Comparison of ENCODE assay signal across 21 cellular contexts in the genomic region with DNA sequence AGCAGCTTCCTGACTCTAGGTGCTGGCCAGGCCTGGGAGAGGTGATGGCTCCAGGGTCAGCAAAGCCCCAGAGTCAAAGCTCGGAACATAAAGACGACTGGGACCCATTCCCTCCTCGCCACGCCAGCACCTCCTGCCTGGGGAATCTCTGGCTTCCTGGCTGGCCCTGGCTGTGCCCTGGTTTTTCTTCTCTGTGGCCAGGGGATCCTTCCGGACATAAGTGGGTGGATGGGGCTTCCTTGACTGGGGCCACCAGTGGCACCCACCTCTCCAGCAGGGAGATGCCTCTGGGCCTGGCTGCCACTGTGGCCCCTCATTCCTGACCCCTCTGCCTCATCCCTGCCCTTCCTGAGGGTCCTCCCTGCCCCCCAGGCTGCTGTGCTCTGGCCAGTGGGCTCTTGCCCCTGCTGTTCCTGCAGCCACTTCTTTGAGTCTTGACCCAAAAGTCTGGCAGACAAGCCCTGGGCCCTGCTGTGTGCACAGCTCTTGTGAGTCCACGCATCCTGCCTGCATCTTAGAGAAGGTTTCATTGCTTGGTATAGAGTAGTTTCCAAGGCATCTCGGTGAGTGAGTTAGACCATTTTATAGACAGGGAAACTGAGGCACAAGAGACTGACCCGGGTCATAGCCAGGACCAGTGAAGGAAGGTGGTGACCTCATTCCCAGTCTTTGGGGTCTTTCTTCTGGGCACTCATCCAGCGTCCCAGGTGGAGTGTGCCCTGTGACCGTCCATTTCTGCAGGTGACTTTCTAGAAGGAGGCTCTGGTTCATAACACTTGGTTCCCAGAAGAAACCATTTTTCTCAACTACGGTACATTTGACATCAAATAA. TPM values are rescaled to one million over a fixed set of nuclear protein-coding genes. Genes with fewer than 3 reads are reported as not detected.
A peak's percentile ranks its signal among the peaks of the same experiment; 100 is the strongest.
DNase-seq lines count a peak whose midpoint lies in the region; ATAC-seq and TF ChIP-seq lines count a peak whose summit lies in the region.
"Had no signal": no experiment of that assay in that cellular context is flagged by ENCODE, and none has a peak within 500 bp of the region (broad histone marks: within the 10 kb centered on the region; RNA-seq: fewer than 3 reads in every experiment).

No MANE protein-coding gene starts in this region.

- H3K27ac Mint-ChIP-seq in activated naive CD4-positive, alpha-beta T cell treated with anti-CD3 and anti-CD28 coated beads, Interleukin-2, amount 10 ng/mL, durations not matched to agents 7 days and 5 days, result no peak overlapping the region
- H3K27ac Mint-ChIP-seq in activated naive CD4-positive, alpha-beta T cell treated with anti-CD3 and anti-CD28 coated beads for 36 hours, result no peak overlapping the region
- H3K27ac Mint-ChIP-seq in brain, result peak overlapping the region; percentile 26 to 94 (median 67)
- H3K27ac Mint-ChIP-seq in naive thymus-derived CD4-positive, alpha-beta T cell, result peak overlapping the region in 5 of 9 donors; percentile 15 to 55 (median 31)
- H3K27ac Mint-ChIP-seq: T-helper 17 cell, WTC11 had no signal

- no peak overlapping the region for H2BK12ac ChIP-seq in neuronal stem cell (ENCODE audit: low read length)

- H2BK15ac ChIP-seq in neuronal stem cell (ENCODE audit: low read length), result no peak overlapping the region

- no peak overlapping the region for H2BK120ac ChIP-seq in neuronal stem cell (ENCODE audit: low read depth, low read length)

- H3K4me3 Mint-ChIP-seq in activated naive CD4-positive, alpha-beta T cell treated with anti-CD3 and anti-CD28 coated beads, Interleukin-2, amount 10 ng/mL, durations not matched to agents 7 days and 5 days, result no peak overlapping the region
- H3K4me3 Mint-ChIP-seq in activated naive CD4-positive, alpha-beta T cell treated with anti-CD3 and anti-CD28 coated beads for 36 hours, result no peak overlapping the region
- H3K4me3 Mint-ChIP-seq in brain, result peak overlapping the region in 2 of 5 experiments; percentile 32 to 38
- H3K4me3 Mint-ChIP-seq in naive thymus-derived CD4-positive, alpha-beta T cell, result no peak overlapping the region
- H3K4me3 Mint-ChIP-seq: CD14-positive monocyte, T-helper 17 cell, WTC11 had no signal

- no peak overlapping the region for H4K91ac ChIP-seq in neuronal stem cell (ENCODE audit: low read depth, low read length, poor library complexity)

- no peaks in the 10 kb centered on the region for H3K36me3 Mint-ChIP-seq in activated naive CD4-positive, alpha-beta T cell treated with anti-CD3 and anti-CD28 coated beads, Interleukin-2, amount 10 ng/mL, durations not matched to agents 7 days and 5 days
- no peaks in the 10 kb centered on the region for H3K36me3 Mint-ChIP-seq in activated naive CD4-positive, alpha-beta T cell treated with anti-CD3 and anti-CD28 coated beads for 36 hours (ENCODE audit: low read depth)
- H3K36me3 Mint-ChIP-seq in brain, result no peaks in the 10 kb centered on the region
- H3K36me3 Mint-ChIP-seq in naive thymus-derived CD4-positive, alpha-beta T cell, result peaks cover 0 to 2% (median 0%) of the 10 kb centered on the region in 5 donors
- H3K36me3 Mint-ChIP-seq: CD14-positive monocyte, WTC11 had no signal

- no peak overlapping the region for H2AFZ ChIP-seq in neuronal stem cell (ENCODE audit: low read length)
- H2AFZ ChIP-seq: parathyroid adenoma had no signal

- H3K14ac ChIP-seq in neuronal stem cell (ENCODE audit: low read length), result no peak overlapping the region

- H3K4me1 ChIP-seq in naive thymus-derived CD4-positive, alpha-beta T cell (ENCODE audit: control insufficient read depth in 2 of 2, insufficient read depth in 2 of 2, low read length in 2 of 2), result peaks cover 0 to 11% of the 10 kb centered on the region in 2 donors
- peaks cover 0 to 3% of the 10 kb centered on the region in 2 donors for H3K4me1 ChIP-seq in neuronal stem cell (ENCODE audit: control insufficient read depth in 2 of 2, insufficient read depth in 1 of 2, low read depth in 1 of 2, low read length in 2 of 2)
- H3K4me1 ChIP-seq: colonic mucosa, parathyroid adenoma had no signal

- no peak overlapping the region for H3K18ac ChIP-seq in neuronal stem cell (ENCODE audit: low read length)

- no peak overlapping the region for H3K4me2 ChIP-seq in neuronal stem cell (ENCODE audit: insufficient read depth, low read length, poor library complexity, severe bottlenecking)

- H3K27me3 ChIP-seq in naive thymus-derived CD4-positive, alpha-beta T cell (ENCODE audit: control insufficient read depth in 2 of 2, insufficient read depth in 2 of 2, low read length in 2 of 2), result no peaks in the 10 kb centered on the region
- H3K27me3 ChIP-seq in neuronal stem cell (ENCODE audit: control insufficient read depth in 3 of 3, insufficient read depth in 3 of 3, low read depth in 1 of 3, low read length in 3 of 3), result peaks cover 0 to 17% (median 0%) of the 10 kb centered on the region in 3 experiments
- H3K27me3 ChIP-seq: colonic mucosa had no signal

- H3K27ac ChIP-seq in naive thymus-derived CD4-positive, alpha-beta T cell (ENCODE audit: low read depth, low read length), result no peak overlapping the region
- H3K27ac ChIP-seq in neuronal stem cell (replicated peaks; ENCODE audit: low read length), result no peak overlapping the region
- H3K27ac ChIP-seq: colonic mucosa, parathyroid adenoma, SJSA1 had no signal

- no peak for TF ChIP-seq CTCF in brain (conservative IDR thresholded peaks at IDR 0.05)

- no peak overlapping the region for H4K8ac ChIP-seq in neuronal stem cell (ENCODE audit: low read depth, low read length)

- no CpG with 5 or more reads among the region's 11 CpGs for WGBS in neuronal stem cell (ENCODE audit: extremely low coverage in 2 of 2, insufficient read length in 2 of 2, insufficient replicate concordance in 1 of 2), 2 donors

- intact Hi-C loops in activated naive CD4-positive, alpha-beta T cell treated with anti-CD3 and anti-CD28 coated beads for 36 hours (cut with micrococcal nuclease), result no loop called here
- intact Hi-C loops in naive thymus-derived CD4-positive, alpha-beta T cell (cut with micrococcal nuclease), result no loop called here

- no peak overlapping the region for H2BK5ac ChIP-seq in neuronal stem cell (ENCODE audit: low read length)

- H3K9me3 Mint-ChIP-seq in activated naive CD4-positive, alpha-beta T cell treated with anti-CD3 and anti-CD28 coated beads, Interleukin-2, amount 10 ng/mL, durations not matched to agents 7 days and 5 days, result peaks cover 4% of the 10 kb centered on the region
- no peaks in the 10 kb centered on the region for H3K9me3 Mint-ChIP-seq in activated naive CD4-positive, alpha-beta T cell treated with anti-CD3 and anti-CD28 coated beads for 36 hours
- peaks cover 0 to 10% (median 0%) of the 10 kb centered on the region in 5 experiments for H3K9me3 Mint-ChIP-seq in brain
- peaks cover 0 to 3% (median 0%) of the 10 kb centered on the region in 11 donors for H3K9me3 Mint-ChIP-seq in naive thymus-derived CD4-positive, alpha-beta T cell

- H2AK5ac ChIP-seq in neuronal stem cell (ENCODE audit: low read depth, low read length), result no peak overlapping the region

- POLR2A ChIA-PET in naive thymus-derived CD4-positive, alpha-beta T cell (lab: Charles Lee), result interaction anchor here (0.8 kb wide), 1 partner anchor 40 kb away, joined by 3 read pairs; no protein-coding TSS in a partner anchor

- H3K36me3 ChIP-seq in naive thymus-derived CD4-positive, alpha-beta T cell (ENCODE audit: control insufficient read depth in 2 of 3, insufficient read depth in 3 of 3, low read length in 3 of 3), result no peaks in the 10 kb centered on the region
- H3K36me3 ChIP-seq in neuronal stem cell (replicated peaks in 1 of 2; ENCODE audit: control insufficient read depth in 2 of 2, insufficient read depth in 2 of 2, low read length in 2 of 2), result peaks cover 0 to 2% of the 10 kb centered on the region in 2 donors
- H3K36me3 ChIP-seq: colonic mucosa, SJSA1 had no signal

- peak; percentile 18 for DNase-seq in activated naive CD4-positive, alpha-beta T cell treated with anti-CD3 and anti-CD28 coated beads, Interleukin-2, amount 10 ng/mL, durations not matched to agents 7 days and 5 days
- DNase-seq in activated naive CD4-positive, alpha-beta T cell treated with anti-CD3 and anti-CD28 coated beads for 36 hours, result no peak
- peak in 1 of 9 donors; percentile 16 for DNase-seq in naive thymus-derived CD4-positive, alpha-beta T cell
- peak; percentile 32 for DNase-seq in ureter (ENCODE audit: low spot score)
- DNase-seq in GM03348 (ENCODE audit: low spot score), result no peak
- DNase-seq in neuronal stem cell (ENCODE audit: low spot score), result no peak
- DNase-seq in DMS114 treated with DMSO at 0.1 percent for 48 hours (lab: John Stamatoyannopoulos, UW; ENCODE audit: unreplicated experiment), result no peak
- DNase-seq: activated naive CD4-positive, alpha-beta T cell; foreskin fibroblast; hypothalamus; mucosa of descending colon; NCI-H1417; NCI-H526 treated with DMSO at 0.1 percent for 48 hours; stimulated activated CD4-positive, alpha-beta T cell treated with anti-CD3 and anti-CD28 coated beads, Interleukin-2, amount 100 ng/mL, for 48 hours; T-helper 17 cell had no signal

- CTCF ChIA-PET in activated naive CD4-positive, alpha-beta T cell treated with anti-CD3 and anti-CD28 coated beads, Interleukin-2, amount 10 ng/mL, durations not matched to agents 7 days and 5 days (lab: Charles Lee), result no interaction called here
- CTCF ChIA-PET in activated naive CD4-positive, alpha-beta T cell treated with anti-CD3 and anti-CD28 coated beads for 36 hours (lab: Charles Lee), result interaction anchor here (0.6 to 1.2 kb wide), 2 partner anchors 30 to 61 kb away, joined by 3 read pairs; no protein-coding TSS in a partner anchor
- CTCF ChIA-PET in naive thymus-derived CD4-positive, alpha-beta T cell (lab: Charles Lee), result no interaction called here

- H3K4ac ChIP-seq in neuronal stem cell (ENCODE audit: low read length), result no peak overlapping the region

- no peaks in the 10 kb centered on the region for H3K79me1 ChIP-seq in neuronal stem cell (ENCODE audit: low read depth, low read length)

- peaks cover 0 to 3% (median 0%) of the 10 kb centered on the region in 3 experiments for H3K9me3 ChIP-seq in naive thymus-derived CD4-positive, alpha-beta T cell (ENCODE audit: control insufficient read depth in 2 of 3, low read length in 3 of 3)
- H3K9me3 ChIP-seq in neuronal stem cell (replicated peaks in 1 of 2; ENCODE audit: control insufficient read depth in 2 of 2, insufficient read depth in 1 of 2, low read depth in 1 of 2, low read length in 2 of 2), result peaks cover 4 to 5% of the 10 kb centered on the region in 2 donors
- H3K9me3 ChIP-seq: colonic mucosa, mucosa of descending colon, SJSA1 had no signal

- peaks cover 16% of the 10 kb centered on the region for H3K4me1 Mint-ChIP-seq in activated naive CD4-positive, alpha-beta T cell treated with anti-CD3 and anti-CD28 coated beads, Interleukin-2, amount 10 ng/mL, durations not matched to agents 7 days and 5 days
- peaks cover 9% of the 10 kb centered on the region for H3K4me1 Mint-ChIP-seq in activated naive CD4-positive, alpha-beta T cell treated with anti-CD3 and anti-CD28 coated beads for 36 hours (ENCODE audit: low read depth)
- peaks cover 33% of the 10 kb centered on the region for H3K4me1 Mint-ChIP-seq in brain
- peaks cover 16 to 31% (median 20%) of the 10 kb centered on the region in 7 donors for H3K4me1 Mint-ChIP-seq in naive thymus-derived CD4-positive, alpha-beta T cell
- H3K4me1 Mint-ChIP-seq: WTC11 had no signal

- no peak overlapping the region for H3K4me3 ChIP-seq in naive thymus-derived CD4-positive, alpha-beta T cell (ENCODE audit: low read length)
- no peak overlapping the region for H3K4me3 ChIP-seq in neuronal stem cell (ENCODE audit: low read length in 2 of 2)
- H3K4me3 ChIP-seq: colonic mucosa, mucosa of descending colon, SJSA1 had no signal

- no peak for ATAC-seq in naive thymus-derived CD4-positive, alpha-beta T cell
- ATAC-seq: mucosa of descending colon, T-helper 17 cell, WTC11 had no signal

- no peaks in the 10 kb centered on the region for H3K27me3 Mint-ChIP-seq in activated naive CD4-positive, alpha-beta T cell treated with anti-CD3 and anti-CD28 coated beads, Interleukin-2, amount 10 ng/mL, durations not matched to agents 7 days and 5 days
- H3K27me3 Mint-ChIP-seq in activated naive CD4-positive, alpha-beta T cell treated with anti-CD3 and anti-CD28 coated beads for 36 hours (ENCODE audit: low read depth), result no peaks in the 10 kb centered on the region
- peaks cover 17% of the 10 kb centered on the region for H3K27me3 Mint-ChIP-seq in brain
- peaks cover 0 to 3% (median 0%) of the 10 kb centered on the region in 5 donors for H3K27me3 Mint-ChIP-seq in naive thymus-derived CD4-positive, alpha-beta T cell
- H3K27me3 Mint-ChIP-seq: T-helper 17 cell had no signal

- H3K23ac ChIP-seq in neuronal stem cell (ENCODE audit: low read depth, low read length, poor library complexity), result no peak overlapping the region

- H3K9ac ChIP-seq in neuronal stem cell (ENCODE audit: low read depth, low read length, poor library complexity), result no peak overlapping the region
- H3K9ac ChIP-seq: parathyroid adenoma had no signal

RNA-seq across cellular contexts. Expression of gene LPCAT1, which starts 17.3 kb away (rescaled TPM):
- total RNA-seq in activated naive CD4-positive, alpha-beta T cell treated with anti-CD3 and anti-CD28 coated beads for 36 hours, result 10 to 100 TPM; 31.2 to 34.1 TPM
- 81.3 TPM for polyA plus RNA-seq in brain (ENCODE audit: insufficient read depth, low read depth, low replicate concordance)
- total RNA-seq in naive thymus-derived CD4-positive, alpha-beta T cell, result 10 to 100 TPM; 29.4 to 89.4 (median 49.7) TPM
- 10 to 100 TPM in 1 of 2 donors, 1 to 10 TPM in 1; 9.9 to 23.5 TPM for polyA plus RNA-seq in naive thymus-derived CD4-positive, alpha-beta T cell
- 48.0 TPM for total RNA-seq in ureter
- 92.2 TPM for polyA plus RNA-seq in neuronal stem cell (2013, experiment 1 of 2)
- 93.4 TPM for polyA plus RNA-seq in neuronal stem cell (2013, experiment 2 of 2)

Comparison
In these comparisons a context has a peak if more than half of its experiments do, and no peak if none do; other contexts are left out.
1. DNase-seq: peak in activated naive CD4-positive, alpha-beta T cell treated with anti-CD3 and anti-CD28 coated beads, Interleukin-2, amount 10 ng/mL, durations not matched to agents 7 days and 5 days (single experiment) and ureter (single experiment); none in activated naive CD4-positive, alpha-beta T cell treated with anti-CD3 and anti-CD28 coated beads for 36 hours (single experiment), GM03348 (single experiment), neuronal stem cell (single experiment) and DMS114 treated with DMSO at 0.1 percent for 48 hours (single experiment).
2. H3K27ac Mint-ChIP-seq: peak in brain (5 of 5) and naive thymus-derived CD4-positive, alpha-beta T cell (5 of 9); none in activated naive CD4-positive, alpha-beta T cell treated with anti-CD3 and anti-CD28 coated beads, Interleukin-2, amount 10 ng/mL, durations not matched to agents 7 days and 5 days (single experiment) and activated naive CD4-positive, alpha-beta T cell treated with anti-CD3 and anti-CD28 coated beads for 36 hours (single experiment).